In genomic region chr15:64371383-64371782, GRCh38 we compare ENCODE assay signal across 1 cellular context. TPM values are rescaled to one million over a fixed set of nuclear protein-coding genes. Genes with fewer than 3 reads are reported as not detected.
"Had no signal": no experiment of that assay in that cellular context is flagged by ENCODE, and none has a peak within 500 bp of the region (broad histone marks: within the 10 kb centered on the region; RNA-seq: fewer than 3 reads in every experiment).

No MANE protein-coding gene starts in this region.

RNA-seq across cellular contexts. Expression of gene PCLAF, which starts 9.9 kb away (rescaled TPM):
- total RNA-seq: ascending aorta had no signal
